1 cellular context compared by ENCODE assay signal in genomic region chr1:201309420-201309819, GRCh38.
TF ChIP-seq lines count a peak whose summit lies in the region.

No MANE protein-coding gene starts in this region.

TF ChIP-seq in SK-N-SH, 30 proteins besides CTCF, POLR2A, EP300 and RAD21 (continued from another document):
- TF ChIP-seq PBX3 (IDR thresholded peaks at IDR 0.05) (peak; percentile 47), FOXM1 (IDR thresholded peaks at IDR 0.05; ENCODE audit: low read depth) (no peak), POLR2AphosphoS5 (IDR thresholded peaks at IDR 0.05; ENCODE audit: low read depth, low read length) (peak; percentile 43; the same call in 1 of the 2 replicates), MEF2A (IDR thresholded peaks at IDR 0.05; ENCODE audit: borderline replicate concordance, low read depth) (no peak), REST (IDR thresholded peaks at IDR 0.05; ENCODE audit: low read depth, low read length) (peak; percentile 65; the same call in 1 of the 2 replicates)
